ENCODE assay signal across 18 cellular contexts in the genomic region with DNA sequence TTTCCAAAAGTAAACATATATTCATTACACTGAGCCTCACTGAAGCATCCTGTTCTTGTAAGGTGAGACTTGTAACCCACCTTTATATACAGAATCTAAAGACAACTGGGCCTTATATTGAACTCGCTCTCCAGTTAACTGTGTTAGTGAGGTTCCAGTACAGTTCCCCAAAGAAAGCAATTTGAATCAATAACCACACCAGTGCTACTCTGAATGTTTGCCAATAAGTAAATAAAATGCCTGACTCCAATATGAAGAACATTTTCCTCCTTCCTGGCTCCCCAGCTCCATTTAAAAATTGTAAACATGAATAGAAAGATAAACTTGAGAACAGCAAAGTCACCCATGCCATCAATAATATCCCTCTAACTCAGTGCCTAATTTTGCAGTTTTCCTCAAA. TPM values are rescaled to one million over a fixed set of nuclear protein-coding genes. Genes with fewer than 3 reads are reported as not detected.
DNase-seq lines count a peak whose midpoint lies in the region; ATAC-seq and TF ChIP-seq lines count a peak whose summit lies in the region.
"Had no signal": no experiment of that assay in that cellular context is flagged by ENCODE, and none has a peak within 500 bp of the region (broad histone marks: within the 10 kb centered on the region; RNA-seq: fewer than 3 reads in every experiment).

No MANE protein-coding gene starts in this region.

- no peak overlapping the region for H2AFZ ChIP-seq in OCI-LY3 (ENCODE audit: low read depth, low read length)

- H3K27ac Mint-ChIP-seq in activated CD8-positive, alpha-beta T cell treated with anti-CD3 and anti-CD28 coated beads for 36 hours = peak overlapping the region; percentile 95
- no peak overlapping the region for H3K27ac Mint-ChIP-seq in activated CD8-positive, alpha-beta T cell treated with anti-CD3 and anti-CD28 coated beads, Interleukin-2, amount 10 ng/mL, durations not matched to agents 7 days and 5 days
- H3K27ac Mint-ChIP-seq in effector memory CD8-positive, alpha-beta T cell = peak overlapping the region; percentile 70 to 75
- H3K27ac Mint-ChIP-seq: CD14-positive monocyte had no signal

- H3K4me3 ChIP-seq in OCI-LY3 (ENCODE audit: low read length) (no peak overlapping the region), sigmoid colon (no peak overlapping the region), mesendoderm (ENCODE audit: low read length) (no peak overlapping the region)
- H3K4me3 ChIP-seq: gastrocnemius medialis, spleen, upper lobe of right lung had no signal

- intact Hi-C loops in activated CD8-positive, alpha-beta T cell treated with anti-CD3 and anti-CD28 coated beads for 36 hours (cut with micrococcal nuclease) = loop anchor here (2.0 to 5.0 kb wide), 2 partner anchors 46 to 49 kb away; no protein-coding TSS in a partner anchor
- intact Hi-C loops in sigmoid colon (cut with DNase I) = no loop called here

- POLR2A ChIA-PET in activated CD8-positive, alpha-beta T cell treated with anti-CD3 and anti-CD28 coated beads for 36 hours (lab: Charles Lee) = interaction anchor here (0.7 to 10.2 kb wide), 3 partner anchors 11 to 83 kb away, joined by 4 to 115 read pairs (median 4); a partner anchor contains a TSS
- POLR2A ChIA-PET in activated CD8-positive, alpha-beta T cell treated with anti-CD3 and anti-CD28 coated beads, Interleukin-2, amount 10 ng/mL, durations not matched to agents 7 days and 5 days (lab: Charles Lee) = no interaction called here

- H3K27ac ChIP-seq in OCI-LY3 (ENCODE audit: low read length) = peak overlapping the region; percentile 85; the same call in 1 of the 2 replicates
- peak overlapping the region; percentile 35 to 52 (median 52) for H3K27ac ChIP-seq in sigmoid colon
- H3K27ac ChIP-seq in mesendoderm (ENCODE audit: low read depth, low read length) = no peak overlapping the region
- H3K27ac ChIP-seq: upper lobe of right lung had no signal

- H3K9me3 ChIP-seq in OCI-LY3 (ENCODE audit: insufficient read depth, low read length) (no peaks in the 10 kb centered on the region), sigmoid colon (no peaks in the 10 kb centered on the region)
- H3K9me3 ChIP-seq: gastrocnemius medialis, spleen, upper lobe of right lung had no signal

- H2BK120ac ChIP-seq in mesendoderm (ENCODE audit: low read depth, low read length) = no peak overlapping the region

- TF ChIP-seq EP300 in sigmoid colon (IDR thresholded peaks at IDR 0.05) = no peak

- ATAC-seq in activated CD8-positive, alpha-beta T cell treated with anti-CD3 and anti-CD28 coated beads for 36 hours = no peak
- ATAC-seq in activated CD8-positive, alpha-beta T cell treated with anti-CD3 and anti-CD28 coated beads, Interleukin-2, amount 10 ng/mL, durations not matched to agents 7 days and 5 days = no peak
- ATAC-seq in effector memory CD8-positive, alpha-beta T cell (replicated peaks) = no peak
- ATAC-seq: gastrocnemius medialis, upper lobe of right lung had no signal

- peaks cover 54% of the 10 kb centered on the region for H3K4me1 ChIP-seq in OCI-LY3 (ENCODE audit: low read length)
- peaks cover 0 to 84% (median 62%) of the 10 kb centered on the region in 4 donors for H3K4me1 ChIP-seq in sigmoid colon
- peaks cover 19% of the 10 kb centered on the region for H3K4me1 ChIP-seq in mesendoderm (ENCODE audit: control insufficient read depth, low read depth, low read length)

- H3K27me3 ChIP-seq in OCI-LY3 (ENCODE audit: low read depth, low read length) = no peaks in the 10 kb centered on the region
- H3K27me3 ChIP-seq in sigmoid colon = no peaks in the 10 kb centered on the region
- H3K27me3 ChIP-seq in mesendoderm (ENCODE audit: insufficient read depth, low read length, poor library complexity) = no peaks in the 10 kb centered on the region
- H3K27me3 ChIP-seq: gastrocnemius medialis, spleen, upper lobe of right lung had no signal

- H3K9me3 Mint-ChIP-seq in activated CD8-positive, alpha-beta T cell treated with anti-CD3 and anti-CD28 coated beads for 36 hours = no peaks in the 10 kb centered on the region
- H3K9me3 Mint-ChIP-seq in activated CD8-positive, alpha-beta T cell treated with anti-CD3 and anti-CD28 coated beads, Interleukin-2, amount 10 ng/mL, durations not matched to agents 7 days and 5 days (ENCODE audit: insufficient read depth) = no peaks in the 10 kb centered on the region
- H3K9me3 Mint-ChIP-seq in effector memory CD8-positive, alpha-beta T cell = no peaks in the 10 kb centered on the region
- H3K9me3 Mint-ChIP-seq: CD14-positive monocyte had no signal

- TF ChIP-seq CTCF in activated CD8-positive, alpha-beta T cell treated with anti-CD3 and anti-CD28 coated beads for 36 hours (IDR thresholded peaks at IDR 0.05) = no peak
- TF ChIP-seq CTCF in OCI-LY3 (IDR thresholded peaks at IDR 0.05; ENCODE audit: low read depth, low read length) (no peak), sigmoid colon (IDR thresholded peaks at IDR 0.05) (no peak)

- peaks cover 18% of the 10 kb centered on the region for H3K36me3 Mint-ChIP-seq in activated CD8-positive, alpha-beta T cell treated with anti-CD3 and anti-CD28 coated beads for 36 hours (ENCODE audit: low read depth)
- peaks cover 5% of the 10 kb centered on the region for H3K36me3 Mint-ChIP-seq in activated CD8-positive, alpha-beta T cell treated with anti-CD3 and anti-CD28 coated beads, Interleukin-2, amount 10 ng/mL, durations not matched to agents 7 days and 5 days (ENCODE audit: low read depth)
- H3K36me3 Mint-ChIP-seq in effector memory CD8-positive, alpha-beta T cell (ENCODE audit: insufficient read depth) = peaks cover 9% of the 10 kb centered on the region

- peaks cover 81% of the 10 kb centered on the region for H4K20me1 ChIP-seq in OCI-LY3 (ENCODE audit: insufficient read depth, low read length)

- H3K4ac ChIP-seq in mesendoderm (ENCODE audit: low read depth, low read length) = no peak overlapping the region

- no peak overlapping the region for H2AK5ac ChIP-seq in mesendoderm (ENCODE audit: low read length)

- H4K5ac ChIP-seq in mesendoderm (ENCODE audit: low read length) = no peak overlapping the region

- peak overlapping the region; percentile 56; the same call in 1 of the 2 replicates for H3K9ac ChIP-seq in OCI-LY3 (ENCODE audit: low read length)
- no peak overlapping the region for H3K9ac ChIP-seq in mesendoderm (ENCODE audit: low read length)

- no peak for DNase-seq in activated CD8-positive, alpha-beta T cell treated with anti-CD3 and anti-CD28 coated beads for 36 hours
- DNase-seq in activated CD8-positive, alpha-beta T cell treated with anti-CD3 and anti-CD28 coated beads, Interleukin-2, amount 10 ng/mL, durations not matched to agents 7 days and 5 days = no peak
- no peak for DNase-seq in effector memory CD8-positive, alpha-beta T cell
- DNase-seq in sigmoid colon (no peak), AG20443 (ENCODE audit: low spot score) (no peak), mucosa of gallbladder (ENCODE audit: low spot score) (no peak), mesendoderm (no peak)
- DNase-seq: activated CD4-positive, alpha-beta T cell treated with anti-CD3 and anti-CD28 coated beads, Interleukin-2, amount 50 U/mL, for 48 hours; amygdala; DMS79 treated with DMSO at 0.1 percent for 48 hours; gastrocnemius medialis; Karpas-422; NCI-H1417; RPMI8226; spleen; upper lobe of right lung had no signal

- H3K4me1 Mint-ChIP-seq in activated CD8-positive, alpha-beta T cell treated with anti-CD3 and anti-CD28 coated beads for 36 hours (ENCODE audit: low read depth) = peaks cover 84% of the 10 kb centered on the region
- H3K4me1 Mint-ChIP-seq in activated CD8-positive, alpha-beta T cell treated with anti-CD3 and anti-CD28 coated beads, Interleukin-2, amount 10 ng/mL, durations not matched to agents 7 days and 5 days (ENCODE audit: low read depth) = peaks cover 47% of the 10 kb centered on the region
- H3K4me1 Mint-ChIP-seq in effector memory CD8-positive, alpha-beta T cell (ENCODE audit: low read depth in 2 of 2) = peaks cover 32 to 54% of the 10 kb centered on the region in 2 donors

- H3K56ac ChIP-seq in mesendoderm (ENCODE audit: low read length) = no peak overlapping the region

- H2BK5ac ChIP-seq in mesendoderm (ENCODE audit: low read length) = no peak overlapping the region

- peak overlapping the region; percentile 90; the same call in 1 of the 2 replicates for H3K4me2 ChIP-seq in OCI-LY3 (ENCODE audit: low read length)
- no peak overlapping the region for H3K4me2 ChIP-seq in mesendoderm (ENCODE audit: low read length)

- peaks cover 25% of the 10 kb centered on the region for H3K79me1 ChIP-seq in mesendoderm (ENCODE audit: low read length)

- H3K79me2 ChIP-seq in OCI-LY3 (ENCODE audit: low read length) (peaks cover 92% of the 10 kb centered on the region), mesendoderm (ENCODE audit: control insufficient read depth, insufficient read depth, low read length) (peaks cover 60% of the 10 kb centered on the region)

- no peak overlapping the region for H3K18ac ChIP-seq in mesendoderm (ENCODE audit: low read length)

- peak overlapping the region; percentile 1 for H3K4me3 Mint-ChIP-seq in activated CD8-positive, alpha-beta T cell treated with anti-CD3 and anti-CD28 coated beads for 36 hours
- H3K4me3 Mint-ChIP-seq in activated CD8-positive, alpha-beta T cell treated with anti-CD3 and anti-CD28 coated beads, Interleukin-2, amount 10 ng/mL, durations not matched to agents 7 days and 5 days = no peak overlapping the region
- peak overlapping the region in 1 of 2 donors; percentile 26 for H3K4me3 Mint-ChIP-seq in effector memory CD8-positive, alpha-beta T cell
- H3K4me3 Mint-ChIP-seq: CD14-positive monocyte had no signal

- no peak overlapping the region for H4K8ac ChIP-seq in mesendoderm (ENCODE audit: low read depth, low read length)

- no peak overlapping the region for H2BK15ac ChIP-seq in mesendoderm (replicated peaks; ENCODE audit: low read depth)

- WGBS in sigmoid colon, 2 donors = 97 to 98% methylated on average over 1 of the region's 1 CpG
- WGBS in mesendoderm (ENCODE audit: extremely low coverage, insufficient coverage, low lambda C conversion rate) = no CpG with 5 or more reads among the region's 1 CpG

- H3K23ac ChIP-seq in mesendoderm (ENCODE audit: low read length) = no peak overlapping the region

- no peak for TF ChIP-seq POLR2A in sigmoid colon (IDR thresholded peaks at IDR 0.05)

- H3K27me3 Mint-ChIP-seq in activated CD8-positive, alpha-beta T cell treated with anti-CD3 and anti-CD28 coated beads for 36 hours = no peaks in the 10 kb centered on the region
- no peaks in the 10 kb centered on the region for H3K27me3 Mint-ChIP-seq in activated CD8-positive, alpha-beta T cell treated with anti-CD3 and anti-CD28 coated beads, Interleukin-2, amount 10 ng/mL, durations not matched to agents 7 days and 5 days (ENCODE audit: low read depth)
- H3K27me3 Mint-ChIP-seq in effector memory CD8-positive, alpha-beta T cell = no peaks in the 10 kb centered on the region

- CTCF ChIA-PET in activated CD8-positive, alpha-beta T cell treated with anti-CD3 and anti-CD28 coated beads for 36 hours (lab: Charles Lee) = interaction anchor here (1.2 to 2.3 kb wide), 5 partner anchors 21 to 83 kb away, joined by 3 to 10 read pairs (median 4); no protein-coding TSS in a partner anchor
- CTCF ChIA-PET in activated CD8-positive, alpha-beta T cell treated with anti-CD3 and anti-CD28 coated beads, Interleukin-2, amount 10 ng/mL, durations not matched to agents 7 days and 5 days (lab: Charles Lee) = interaction anchor here (0.8 to 1.4 kb wide), 4 partner anchors 12 to 327 kb away, joined by 3 read pairs; no protein-coding TSS in a partner anchor

- H3K36me3 ChIP-seq in OCI-LY3 (replicated peaks; ENCODE audit: low read depth, low read length) (peaks cover 6% of the 10 kb centered on the region), sigmoid colon (no peaks in the 10 kb centered on the region), mesendoderm (ENCODE audit: control insufficient read depth, insufficient read depth, low read length) (no peaks in the 10 kb centered on the region)
- H3K36me3 ChIP-seq: gastrocnemius medialis, upper lobe of right lung had no signal

RNA-seq across cellular contexts. Expression of a gene that starts 50.1 kb away (rescaled TPM):
- total RNA-seq in activated CD8-positive, alpha-beta T cell treated with anti-CD3 and anti-CD28 coated beads for 36 hours = 10 to 100 TPM; 49.3 to 52.6 TPM
- total RNA-seq in activated CD8-positive, alpha-beta T cell treated with anti-CD3 and anti-CD28 coated beads, Interleukin-2, amount 10 ng/mL, durations not matched to agents 7 days and 5 days = 10 to 100 TPM; 26.3 to 27.1 TPM
- total RNA-seq in sigmoid colon (10 to 100 TPM; 42.9 to 67.1 (median 49.4) TPM), mucosa of gallbladder (54.1 TPM)
- polyA plus RNA-seq in sigmoid colon = 10 to 100 TPM; 14.4 to 19.9 (median 15.6) TPM
- polyA plus RNA-seq in mesendoderm (2013, experiment 1 of 2) = 19.2 TPM
- polyA plus RNA-seq in mesendoderm (2013, experiment 2 of 2) = 20.2 TPM
